Comparison of ENCODE assay signal across 10 cellular contexts in the genomic region with DNA sequence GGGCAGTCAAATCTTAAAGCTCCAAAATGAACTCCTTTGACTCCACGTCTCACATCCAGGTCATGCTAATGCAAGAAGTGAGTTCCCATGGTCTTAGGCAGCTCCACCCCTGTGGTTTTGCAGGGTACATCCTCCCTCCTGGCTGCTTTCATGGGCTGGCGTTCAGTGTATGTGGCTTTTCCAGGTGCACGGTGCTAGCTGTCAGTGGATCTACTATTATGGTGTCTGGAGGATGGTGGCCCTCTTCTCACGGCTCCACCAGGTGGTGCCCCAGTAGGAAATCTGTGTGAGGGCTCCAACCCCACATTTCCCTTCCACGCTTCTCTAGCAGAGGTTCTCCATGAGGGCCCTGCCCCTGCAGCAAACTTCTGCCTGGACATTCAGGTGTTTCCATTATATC.
"Had no signal": no experiment of that assay in that cellular context is flagged by ENCODE, and none has a peak within 500 bp of the region (broad histone marks: within the 10 kb centered on the region; RNA-seq: fewer than 3 reads in every experiment).

No MANE protein-coding gene starts in this region.

- DNase-seq: GM23248, GOT3, H7, HFFc6, IMR-90, KBM-7 had no signal

- H3K4me3 ChIP-seq: GM23248, HAP-1 had no signal

- H3K4me1 ChIP-seq: HAP-1 had no signal

- H3K4me2 ChIP-seq: KMS-11 had no signal

- H3K27ac ChIP-seq: GM23248, HL-60, KMS-11 had no signal

- ATAC-seq: HCT116 had no signal

- H2AFZ ChIP-seq: GM23248 had no signal

- H3K9ac ChIP-seq: GM23248, KMS-11 had no signal

- H3K36me3 ChIP-seq: HAP-1 had no signal

- H3K9me3 ChIP-seq: HAP-1 had no signal
